In genomic region chr19:12696366-12697335, GRCh38 we compare ENCODE assay signal across 8 cellular contexts. TPM values are rescaled to one million over a fixed set of nuclear protein-coding genes. Genes with fewer than 3 reads are reported as not detected.
A peak's percentile ranks its signal among the peaks of the same experiment; 100 is the strongest.
DNase-seq lines count a peak whose midpoint lies in the region; ATAC-seq, FAIRE-seq and TF ChIP-seq lines count a peak whose summit lies in the region.

Gene FBXW9 (minus strand): TSS chr19:12696631. CDS start chr19:12696581, 50 bp downstream.

- H3F3A ChIP-seq in smooth muscle cell (ENCODE audit: low read depth) = peaks cover 6% of the 10 kb centered on the region

- peak within 1 kb of the TSS; percentile 92 for H3K9ac ChIP-seq in smooth muscle cell (ENCODE audit: low read depth)

- peak; percentile 71 for ATAC-seq in GM18861 (IDR thresholded peaks at IDR 0.05; ENCODE audit: unreplicated experiment)
- peak; percentile 79 for ATAC-seq in HG03159 (IDR thresholded peaks at IDR 0.05; ENCODE audit: unreplicated experiment)
- peak; percentile 88 for ATAC-seq in activated B cell treated with CpG ODN at 0.5 μM for 24 hours (ENCODE audit: low read depth)

- CTCF ChIA-PET in activated B cell treated with CpG ODN at 0.5 μM for 24 hours (lab: Charles Lee) = interaction anchor here (0.8 to 2.0 kb wide), 3 partner anchors 64 to 99 kb away, joined by 3 to 6 read pairs (median 3); no protein-coding TSS in a partner anchor

- peak within 1 kb of the TSS; percentile 91 for H3K4me3 Mint-ChIP-seq in activated B cell treated with CpG ODN at 0.5 μM for 24 hours
- peak within 1 kb of the TSS; percentile 90 to 94 (median 93) for H3K4me3 Mint-ChIP-seq in immature natural killer cell

- intact Hi-C loops in activated B cell treated with CpG ODN at 0.5 μM for 24 hours (cut with micrococcal nuclease) = loop anchor here (1.0 kb wide), 5 partner anchors 15 to 49 kb away; partner anchors contain the start of genes DHPS and TRIR

- H3K36me3 ChIP-seq in bronchial epithelial cell (ENCODE audit: control insufficient read depth, insufficient read depth, low read length) = peaks cover 12% of the 10 kb centered on the region
- no peaks in the 10 kb centered on the region for H3K36me3 ChIP-seq in smooth muscle cell (ENCODE audit: low read depth)

- H3K4me1 Mint-ChIP-seq in activated B cell treated with CpG ODN at 0.5 μM for 24 hours (peaks cover 11% of the 10 kb centered on the region), immature natural killer cell (peaks cover 11 to 14% of the 10 kb centered on the region in 2 donors)

- peak within 1 kb of the TSS; percentile 85 for H3K4me3 ChIP-seq in bronchial epithelial cell (ENCODE audit: low read depth, low read length)
- H3K4me3 ChIP-seq in smooth muscle cell = peak within 1 kb of the TSS; percentile 90

- DNase-seq in A172 (ENCODE audit: low spot score) (peak; percentile 90), NCI-H226 (peak; percentile 87), activated B cell treated with CpG ODN at 0.5 μM for 24 hours (peak; percentile 98), bronchial epithelial cell (ENCODE audit: low read depth) (peak; percentile 85), immature natural killer cell (peak; percentile 93 to 95 (median 93)), smooth muscle cell (lab: John Stamatoyannopoulos, UW; ENCODE audit: unreplicated experiment) (peak; percentile 76)

- POLR2A ChIA-PET in activated B cell treated with CpG ODN at 0.5 μM for 24 hours (lab: Charles Lee) = interaction anchor here (0.5 to 3.7 kb wide), 20 partner anchors 13 to 242 kb away, joined by 3 to 69 read pairs (median 4); partner anchors contain the start of genes DHPS, GCDH, GET3 and JUNB

- H4K20me1 ChIP-seq in smooth muscle cell (ENCODE audit: low read depth) = no peaks in the 10 kb centered on the region

- no peaks in the 10 kb centered on the region for H3K27me3 ChIP-seq in bronchial epithelial cell (ENCODE audit: control insufficient read depth, insufficient read depth, low read length)
- H3K27me3 ChIP-seq in smooth muscle cell (ENCODE audit: low read depth) = no peaks in the 10 kb centered on the region

- H3K9me3 Mint-ChIP-seq in activated B cell treated with CpG ODN at 0.5 μM for 24 hours (no peaks in the 10 kb centered on the region), immature natural killer cell (no peaks in the 10 kb centered on the region)

- peak within 1 kb of the TSS; percentile 97 for H3K27ac Mint-ChIP-seq in activated B cell treated with CpG ODN at 0.5 μM for 24 hours
- H3K27ac Mint-ChIP-seq in immature natural killer cell = peak within 1 kb of the TSS; percentile 91 to 98 (median 96)

- no peaks in the 10 kb centered on the region for H3K9me3 ChIP-seq in smooth muscle cell (replicated peaks; ENCODE audit: low read depth)

- H3K27me3 Mint-ChIP-seq in activated B cell treated with CpG ODN at 0.5 μM for 24 hours (no peaks in the 10 kb centered on the region), immature natural killer cell (ENCODE audit: low read depth in 3 of 3) (peaks cover 3 to 8% (median 6%) of the 10 kb centered on the region in 3 donors)

- peaks cover 22% of the 10 kb centered on the region for H3K36me3 Mint-ChIP-seq in activated B cell treated with CpG ODN at 0.5 μM for 24 hours (ENCODE audit: low read depth)
- peaks cover 0 to 3% (median 0%) of the 10 kb centered on the region in 3 donors for H3K36me3 Mint-ChIP-seq in immature natural killer cell

- H2AFZ ChIP-seq in smooth muscle cell (ENCODE audit: low read depth) = peak within 1 kb of the TSS; percentile 98

- WGBS in smooth muscle cell (ENCODE audit: low lambda C conversion rate) = 9% methylated on average over 58 of the region's 59 CpGs

- TF ChIP-seq CTCF in activated B cell treated with CpG ODN at 0.5 μM for 24 hours (IDR thresholded peaks at IDR 0.05) (no peak), bronchial epithelial cell (IDR thresholded peaks at IDR 0.05; ENCODE audit: insufficient read depth, low read length, severe bottlenecking) (no peak), smooth muscle cell (IDR thresholded peaks at IDR 0.05; ENCODE audit: borderline replicate concordance, insufficient read depth, poor library complexity, severe bottlenecking) (no peak)

- no peak for FAIRE-seq in bronchial epithelial cell (lab: Jason Lieb, UNC)

- peak within 1 kb of the TSS; percentile 95 for H3K4me2 ChIP-seq in smooth muscle cell

- peak within 1 kb of the TSS; percentile 94 for H3K27ac ChIP-seq in smooth muscle cell (ENCODE audit: low read depth)

- H3K79me2 ChIP-seq in smooth muscle cell (ENCODE audit: low read depth) = no peaks in the 10 kb centered on the region

- H3K4me1 ChIP-seq in smooth muscle cell (ENCODE audit: low read depth) = peaks cover 6% of the 10 kb centered on the region

RNA-seq across cellular contexts. Expression of gene FBXW9, which starts in this region (rescaled TPM):
- total RNA-seq in A172 (2014; rRNA removed; shearing (Covaris generic)) = 16.7 and 21.8 TPM in 2 replicates
- total RNA-seq in activated B cell treated with CpG ODN at 0.5 μM for 24 hours (4.7 and 5.2 TPM in 2 replicates), bronchial epithelial cell (5.4 and 6.1 TPM in 2 replicates), smooth muscle cell (9.1 and 9.5 TPM in 2 replicates)
- polyA plus RNA-seq in immature natural killer cell (1 to 10 TPM; 6.4 to 8.2 (median 8.0) TPM), smooth muscle cell (16.7 and 17.3 TPM in 2 replicates)

Comparison
In these comparisons a context has a peak if more than half of its experiments do, and no peak if none do; other contexts are left out.
1. Peak in every context shown above with its lines: DNase-seq, ATAC-seq, H3K4me3 ChIP-seq and H3K27ac ChIP-seq.